8 cellular contexts compared by ENCODE assay signal in genomic region chr1:46719689-46720088, GRCh38.
DNase-seq lines count a peak whose midpoint lies in the region; ATAC-seq and TF ChIP-seq lines count a peak whose summit lies in the region.

No MANE protein-coding gene starts in this region.

- ATAC-seq in GM18870 (IDR thresholded peaks at IDR 0.05; ENCODE audit: unreplicated experiment): no peak

- H3K27ac Mint-ChIP-seq in activated T-cell treated with anti-CD3 and anti-CD28 coated beads, Interleukin-2, amount 50 U/mL, for 24 hours: peak overlapping the region; percentile 88

- peaks cover 39% of the 10 kb centered on the region for H3K4me1 Mint-ChIP-seq in activated T-cell treated with anti-CD3 and anti-CD28 coated beads, Interleukin-2, amount 50 U/mL, for 24 hours (ENCODE audit: low read depth)

- peaks cover 38% of the 10 kb centered on the region for H3K36me3 Mint-ChIP-seq in activated T-cell treated with anti-CD3 and anti-CD28 coated beads, Interleukin-2, amount 50 U/mL, for 24 hours (ENCODE audit: low read depth)

- peak overlapping the region in 20 of 21 experiments; percentile 79 to 98 (median 94) for H3K27ac ChIP-seq in skin epidermis

- DNase-seq in activated T-cell treated with anti-CD3 and anti-CD28 coated beads, Interleukin-2, amount 50 U/mL, for 24 hours: no peak
- no peak for DNase-seq in activated T-cell treated with anti-CD3 and anti-CD28 coated beads, Interleukin-2, amount 50 U/mL, for 48 hours
- peak; percentile 19 for DNase-seq in SW480 (ENCODE audit: low spot score)
- no peak for DNase-seq in foreskin fibroblast
- no peak for DNase-seq in stimulated activated CD4-positive, alpha-beta T cell treated with anti-CD3 and anti-CD28 coated beads, Interleukin-12 subunit alpha, Interleukin-12 subunit beta, amount 100 ng/mL, for 4 hours
- no peak for DNase-seq in posterior cingulate gyrus

- intact Hi-C loops in posterior cingulate gyrus (cut with DNase I): loop anchor here (2.0 to 10.0 kb wide), 3 partner anchors 51 to 315 kb away; partner anchors contain the start of genes ATPAF1 and MOB3C

- no peak for TF ChIP-seq CTCF in foreskin fibroblast (IDR thresholded peaks at IDR 0.05; ENCODE audit: low read depth, low read length)

- no peaks in the 10 kb centered on the region for H3K9me3 Mint-ChIP-seq in activated T-cell treated with anti-CD3 and anti-CD28 coated beads, Interleukin-2, amount 50 U/mL, for 24 hours

- no peaks in the 10 kb centered on the region for H3K27me3 Mint-ChIP-seq in activated T-cell treated with anti-CD3 and anti-CD28 coated beads, Interleukin-2, amount 50 U/mL, for 24 hours

- peak overlapping the region; percentile 92 for H3K4me3 Mint-ChIP-seq in activated T-cell treated with anti-CD3 and anti-CD28 coated beads, Interleukin-2, amount 50 U/mL, for 24 hours

- H3K4me3 ChIP-seq in foreskin fibroblast (ENCODE audit: low read depth in 1 of 2, low read length in 2 of 2): peak overlapping the region; percentile 88 to 96
- peak overlapping the region in 5 of 7 experiments; percentile 65 to 99 (median 92) for H3K4me3 ChIP-seq in skin epidermis
